In the genomic region with DNA sequence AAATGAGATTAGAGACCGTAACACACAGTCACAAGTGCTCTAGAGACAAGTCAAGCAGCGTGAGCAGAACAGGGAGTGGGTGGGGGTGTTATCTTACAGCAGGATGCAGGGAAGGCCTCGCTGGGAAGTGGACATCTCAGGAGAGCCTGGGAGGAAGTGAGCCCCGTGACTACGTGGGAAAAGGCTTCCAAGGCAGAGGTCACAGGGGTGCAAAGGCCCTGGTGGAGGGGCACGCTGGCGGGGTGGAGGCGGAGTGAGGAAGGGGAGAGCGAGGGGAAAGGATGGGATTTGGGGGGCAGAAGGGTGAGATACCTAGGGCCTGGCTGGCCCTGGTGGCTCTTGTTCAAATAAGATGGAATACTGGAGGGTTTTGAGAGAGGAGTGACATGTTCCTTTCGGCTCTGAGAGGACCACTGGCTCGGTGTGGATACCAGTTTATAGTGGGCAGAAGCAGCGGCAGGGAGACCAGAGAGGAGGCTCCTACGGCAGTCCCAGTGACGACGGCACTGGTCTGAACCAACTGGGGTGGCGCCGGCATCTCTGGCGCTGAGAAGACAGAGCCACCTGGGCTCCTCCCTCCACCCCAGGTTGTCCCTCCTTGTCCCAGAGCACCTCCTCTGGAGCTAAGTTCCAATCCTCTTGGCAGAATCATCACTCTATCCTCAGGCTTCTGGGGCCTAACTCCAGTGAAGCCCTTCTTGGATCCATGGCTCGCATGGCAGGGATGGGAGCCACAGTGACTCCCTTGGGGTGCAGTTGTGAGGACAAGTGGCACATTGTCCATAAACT, we compare ENCODE assay signal across 18 cellular contexts.
"Had no signal": no experiment of that assay in that cellular context is flagged by ENCODE, and none has a peak within 500 bp of the region (broad histone marks: within the 10 kb centered on the region; RNA-seq: fewer than 3 reads in every experiment).

No MANE protein-coding gene starts in this region.

- H3K27me3 ChIP-seq: ascending aorta, esophagus squamous epithelium, left lung, ovary, sigmoid colon, testis had no signal

- H3K27ac ChIP-seq: ascending aorta, esophagus squamous epithelium, left lung, ovary, sigmoid colon, testis had no signal

- H3K4me3 ChIP-seq: ascending aorta, esophagus squamous epithelium, left lung, ovary, sigmoid colon, testis had no signal

- H3K36me3 ChIP-seq: esophagus squamous epithelium, left lung, ovary, sigmoid colon had no signal

- H3K27ac Mint-ChIP-seq: activated CD4-positive, alpha-beta memory T cell treated with anti-CD3 and anti-CD28 coated beads for 36 hours; activated CD4-positive, alpha-beta T cell treated with anti-CD3 and anti-CD28 coated beads for 36 hours; activated CD8-positive, alpha-beta memory T cell treated with anti-CD3 and anti-CD28 coated beads, Interleukin-2, amount 10 ng/mL, durations not matched to agents 7 days and 5 days; activated naive CD4-positive, alpha-beta T cell treated with anti-CD3 and anti-CD28 coated beads for 36 hours; activated T-helper 17 cell treated with anti-CD3 and anti-CD28 coated beads, Interleukin-2, amount 50 U/mL, for 72 hours; stimulated activated memory B cell treated with anti-CD40 and anti-IgM and Interleukin-4, amounts not matched to agents 10 μg/mL and 1 μg/mL and 100 μg/mL, for 72 hours; T-helper 2 cell treated with Interferon-gamma antibody and Interleukin-4, amounts not matched to agents 5 μg/mL and 100 μg/mL, for 36 hours had no signal

- H3K4me2 ChIP-seq: SK-N-SH had no signal

- H3K4me3 Mint-ChIP-seq: activated CD4-positive, alpha-beta memory T cell treated with anti-CD3 and anti-CD28 coated beads for 36 hours; activated CD4-positive, alpha-beta T cell treated with anti-CD3 and anti-CD28 coated beads for 36 hours; activated CD8-positive, alpha-beta memory T cell treated with anti-CD3 and anti-CD28 coated beads, Interleukin-2, amount 10 ng/mL, durations not matched to agents 7 days and 5 days; activated naive CD4-positive, alpha-beta T cell treated with anti-CD3 and anti-CD28 coated beads for 36 hours; activated T-helper 17 cell treated with anti-CD3 and anti-CD28 coated beads, Interleukin-2, amount 50 U/mL, for 72 hours; stimulated activated memory B cell treated with anti-CD40 and anti-IgM and Interleukin-4, amounts not matched to agents 10 μg/mL and 1 μg/mL and 100 μg/mL, for 72 hours; T-helper 2 cell treated with Interferon-gamma antibody and Interleukin-4, amounts not matched to agents 5 μg/mL and 100 μg/mL, for 36 hours had no signal

- H3K9me3 ChIP-seq: ascending aorta, esophagus squamous epithelium, left lung, ovary, sigmoid colon, SK-N-SH, testis had no signal

- H3K4me1 Mint-ChIP-seq: activated CD4-positive, alpha-beta T cell treated with anti-CD3 and anti-CD28 coated beads for 36 hours; activated CD8-positive, alpha-beta memory T cell treated with anti-CD3 and anti-CD28 coated beads, Interleukin-2, amount 10 ng/mL, durations not matched to agents 7 days and 5 days; activated T-helper 17 cell treated with anti-CD3 and anti-CD28 coated beads, Interleukin-2, amount 50 U/mL, for 72 hours; stimulated activated memory B cell treated with anti-CD40 and anti-IgM and Interleukin-4, amounts not matched to agents 10 μg/mL and 1 μg/mL and 100 μg/mL, for 72 hours had no signal

- H3K36me3 Mint-ChIP-seq: activated CD8-positive, alpha-beta memory T cell treated with anti-CD3 and anti-CD28 coated beads, Interleukin-2, amount 10 ng/mL, durations not matched to agents 7 days and 5 days; stimulated activated memory B cell treated with anti-CD40 and anti-IgM and Interleukin-4, amounts not matched to agents 10 μg/mL and 1 μg/mL and 100 μg/mL, for 72 hours had no signal

- DNase-seq: activated CD4-positive, alpha-beta memory T cell treated with anti-CD3 and anti-CD28 coated beads for 36 hours; activated CD4-positive, alpha-beta T cell treated with anti-CD3 and anti-CD28 coated beads for 36 hours; activated CD8-positive, alpha-beta memory T cell treated with anti-CD3 and anti-CD28 coated beads, Interleukin-2, amount 10 ng/mL, durations not matched to agents 7 days and 5 days; activated naive CD4-positive, alpha-beta T cell treated with anti-CD3 and anti-CD28 coated beads for 36 hours; activated T-cell treated with anti-CD3 and anti-CD28 coated beads, Interleukin-2, amount 50 U/mL, for 1 hour; cerebellar nuclear complex; effector CD4-positive, alpha-beta T cell; esophagus squamous epithelium; left lung; ovary; sigmoid colon; SK-N-SH; stimulated activated CD4-positive, alpha-beta T cell treated with anti-CD3 and anti-CD28 coated beads, Interleukin-4, amount 100 ng/mL, for 4 hours; testis had no signal

- H3K9ac ChIP-seq: SK-N-SH had no signal

- H3K4me1 ChIP-seq: left lung, sigmoid colon, testis had no signal

- ATAC-seq: activated CD4-positive, alpha-beta T cell treated with anti-CD3 and anti-CD28 coated beads for 36 hours; activated CD8-positive, alpha-beta memory T cell treated with anti-CD3 and anti-CD28 coated beads, Interleukin-2, amount 10 ng/mL, durations not matched to agents 7 days and 5 days; activated T-helper 17 cell treated with anti-CD3 and anti-CD28 coated beads, Interleukin-2, amount 50 U/mL, for 72 hours; left lung; stimulated activated memory B cell treated with anti-CD40 and anti-IgM and Interleukin-4, amounts not matched to agents 10 μg/mL and 1 μg/mL and 100 μg/mL, for 72 hours had no signal

- H3K9me3 Mint-ChIP-seq: activated CD4-positive, alpha-beta memory T cell treated with anti-CD3 and anti-CD28 coated beads for 36 hours; activated naive CD4-positive, alpha-beta T cell treated with anti-CD3 and anti-CD28 coated beads for 36 hours; activated T-helper 17 cell treated with anti-CD3 and anti-CD28 coated beads, Interleukin-2, amount 50 U/mL, for 72 hours; T-helper 2 cell treated with Interferon-gamma antibody and Interleukin-4, amounts not matched to agents 5 μg/mL and 100 μg/mL, for 36 hours had no signal

- H3K27me3 Mint-ChIP-seq: activated CD4-positive, alpha-beta memory T cell treated with anti-CD3 and anti-CD28 coated beads for 36 hours; activated CD4-positive, alpha-beta T cell treated with anti-CD3 and anti-CD28 coated beads for 36 hours; activated CD8-positive, alpha-beta memory T cell treated with anti-CD3 and anti-CD28 coated beads, Interleukin-2, amount 10 ng/mL, durations not matched to agents 7 days and 5 days; activated T-helper 17 cell treated with anti-CD3 and anti-CD28 coated beads, Interleukin-2, amount 50 U/mL, for 72 hours; stimulated activated memory B cell treated with anti-CD40 and anti-IgM and Interleukin-4, amounts not matched to agents 10 μg/mL and 1 μg/mL and 100 μg/mL, for 72 hours had no signal
